In the genomic region with DNA sequence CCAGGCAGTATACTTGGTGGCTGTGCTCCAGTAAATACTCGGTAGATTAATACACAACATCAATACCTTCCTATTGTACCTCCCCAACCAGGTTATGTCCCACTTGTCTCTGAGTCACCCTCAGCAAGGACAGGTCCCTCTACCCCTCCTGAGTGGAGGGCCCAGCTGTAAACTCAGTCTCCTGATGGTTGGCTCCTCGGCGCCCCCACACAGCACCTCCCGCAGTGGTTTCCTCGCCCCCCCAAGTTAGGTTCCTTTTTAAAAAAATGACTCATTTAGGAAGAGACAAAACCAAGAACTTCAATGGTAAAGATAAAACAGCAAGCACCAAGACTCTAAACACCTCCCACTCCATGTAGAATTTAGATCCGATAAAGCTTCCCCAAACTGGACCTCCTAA, we compare ENCODE assay signal across 8 cellular contexts.
DNase-seq lines count a peak whose midpoint lies in the region; ATAC-seq, FAIRE-seq and TF ChIP-seq lines count a peak whose summit lies in the region.

No MANE protein-coding gene starts in this region.

- no peaks in the 10 kb centered on the region; the same call in 2 of the 3 replicates for H3K9me3 ChIP-seq in GM12878 (replicated peaks; ENCODE audit: control insufficient read depth, insufficient read depth, low read length)

- H3K79me2 ChIP-seq in GM12878 (ENCODE audit: control insufficient read depth, insufficient read depth, low read length), result peaks cover 14% of the 10 kb centered on the region

- POLR2A ChIA-PET in GM12878 (lab: Charles Lee), result interaction anchor here (1.0 to 2.8 kb wide), 7 partner anchors 10 to 85 kb away, joined by 3 to 12 read pairs (median 6); a partner anchor contains a TSS

- H2AFZ ChIP-seq in GM12878 (ENCODE audit: control insufficient read depth, low read depth, low read length), result peak overlapping the region; percentile 63; the same call in 1 of the 2 replicates

- 0 out of 4 replicates have a peak, but pooled peaks of 1 of the 2 experiments have one; percentile 9 for TF ChIP-seq EP300 in GM12878 (IDR thresholded peaks at IDR 0.05; ENCODE audit: borderline replicate concordance in 1 of 2, control insufficient read depth in 1 of 2, low read depth in 2 of 2, low read length in 2 of 2)

- no peak for TF ChIP-seq POLR2A in GM12878 (IDR thresholded peaks at IDR 0.05; ENCODE audit: low read depth, low read length)

- H4K20me1 ChIP-seq in GM12878 (ENCODE audit: control insufficient read depth, insufficient read depth), result no peaks in the 10 kb centered on the region

- in situ Hi-C loops in GM12878 (cut with MboI), result no loop called here

- H3K27ac ChIP-seq in GM12878 (ENCODE audit: control insufficient read depth, insufficient read depth), result peak overlapping the region; percentile 82

- H3K4me3 ChIP-seq in GM12878, result peak overlapping the region; percentile 35; the same call in 1 of the 2 replicates

- BruUV-seq in GM12878 (replicated peaks; lab: Mats Ljungman, UMichigan), result no TSS peak

- FAIRE-seq in GM12878 (lab: Jason Lieb, UNC), result no peak

- WGBS in GM12878 (ENCODE audit: insufficient coverage, insufficient replicate concordance, low lambda C conversion rate, missing lambda C conversion rate), result under 1% methylated on average over 6 of the region's 6 CpGs

- H3K36me3 ChIP-seq in GM12878 (ENCODE audit: control insufficient read depth in 2 of 2, insufficient read depth in 2 of 2, low read length in 1 of 2), result no peaks in the 10 kb centered on the region

- no peaks in the 10 kb centered on the region for H3K27me3 ChIP-seq in GM12878 (replicated peaks in 1 of 2; ENCODE audit: control insufficient read depth in 2 of 2, insufficient read depth in 2 of 2, low read length in 1 of 2)

- TF ChIP-seq CTCF in GM12878 (IDR thresholded peaks at IDR 0.05 in 2 of 3, conservative IDR thresholded peaks at IDR 0.05 in 1 of 3; ENCODE audit: control insufficient read depth in 2 of 3, extremely low read depth in 1 of 3, insufficient read depth in 1 of 3, low read depth in 3 of 3, low read length in 3 of 3), result no peak

- RAD21 ChIA-PET in GM12878 (lab: Charles Lee; ENCODE audit: unreplicated experiment), result interaction anchor here (0.5 to 5.1 kb wide), 16 partner anchors 8 to 1016 kb away, joined by 3 to 54 read pairs (median 5); no protein-coding TSS in a partner anchor

- H3K4me1 ChIP-seq in GM12878 (ENCODE audit: control insufficient read depth, insufficient read depth, low read length), result peaks cover 63% of the 10 kb centered on the region

- intact Hi-C loops in GM12878 (cut with micrococcal nuclease; ENCODE audit: unreplicated experiment), result loop anchor here (5.0 kb wide), 1 partner anchor 84 kb away; a partner anchor contains a TSS

- TF ChIP-seq RAD21 in GM12878 (IDR thresholded peaks at IDR 0.05; ENCODE audit: insufficient read depth, low read depth, low read length), result no peak

- peak in 4 of 5 experiments; percentile 30 to 88 (median 48) for DNase-seq in T-helper 2 cell
- no peak for DNase-seq in GM12878 (ENCODE audit: low read depth, low spot score)
- DNase-seq in stimulated activated CD8-positive, alpha-beta memory T cell treated with anti-CD3 and anti-CD28 coated beads, Interleukin-2, amount 100 ng/mL, for 1 hour (ENCODE audit: low read depth in 2 of 2), result peak; percentile 34 to 36
- DNase-seq in AG08396 (ENCODE audit: low spot score), result no peak
- no peak for DNase-seq in NCI-H526 treated with DMSO at 0.1 percent for 48 hours (lab: John Stamatoyannopoulos, UW)

- peak overlapping the region; percentile 30; the same call in 1 of the 2 replicates for H3K9ac ChIP-seq in GM12878 (ENCODE audit: control insufficient read depth, insufficient read depth, low read length)

- SMC1A ChIA-PET in GM12878 (lab: Charles Lee; ENCODE audit: uncharacterized antibody, unreplicated experiment), result interaction anchor here (0.9 to 4.5 kb wide), 15 partner anchors 10 to 179 kb away, joined by 3 to 65 read pairs (median 8); a partner anchor contains a TSS

- H3K4me2 ChIP-seq in GM12878 (ENCODE audit: control insufficient read depth, insufficient read depth), result peak overlapping the region; percentile 85

- CTCF ChIA-PET in GM12878 (lab: Yijun Ruan, JAX), result interaction anchor here (0.8 to 3.2 kb wide), 9 partner anchors 20 to 179 kb away, joined by 3 to 20 read pairs (median 3); no protein-coding TSS in a partner anchor

- peak; percentile 24 for ATAC-seq in GM21529 (IDR thresholded peaks at IDR 0.05; ENCODE audit: unreplicated experiment)
- peak; percentile 59 for ATAC-seq in GM12878
- ATAC-seq in HG02970 (IDR thresholded peaks at IDR 0.05; ENCODE audit: low FRiP score, unreplicated experiment), result no peak
- ATAC-seq in HG03135 (IDR thresholded peaks at IDR 0.05; ENCODE audit: unreplicated experiment), result no peak

TF ChIP-seq in GM12878, 131 proteins besides CTCF, POLR2A, EP300 and RAD21 (continues in another document):
- TF ChIP-seq, protein P1, sequence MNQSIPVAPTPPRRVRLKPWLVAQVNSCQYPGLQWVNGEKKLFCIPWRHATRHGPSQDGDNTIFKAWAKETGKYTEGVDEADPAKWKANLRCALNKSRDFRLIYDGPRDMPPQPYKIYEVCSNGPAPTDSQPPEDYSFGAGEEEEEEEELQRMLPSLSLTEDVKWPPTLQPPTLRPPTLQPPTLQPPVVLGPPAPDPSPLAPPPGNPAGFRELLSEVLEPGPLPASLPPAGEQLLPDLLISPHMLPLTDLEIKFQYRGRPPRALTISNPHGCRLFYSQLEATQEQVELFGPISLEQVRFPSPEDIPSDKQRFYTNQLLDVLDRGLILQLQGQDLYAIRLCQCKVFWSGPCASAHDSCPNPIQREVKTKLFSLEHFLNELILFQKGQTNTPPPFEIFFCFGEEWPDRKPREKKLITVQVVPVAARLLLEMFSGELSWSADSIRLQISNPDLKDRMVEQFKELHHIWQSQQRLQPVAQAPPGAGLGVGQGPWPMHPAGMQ (IDR thresholded peaks at IDR 0.05; ENCODE audit: borderline replicate concordance), result no peak
- TF ChIP-seq, protein P2, sequence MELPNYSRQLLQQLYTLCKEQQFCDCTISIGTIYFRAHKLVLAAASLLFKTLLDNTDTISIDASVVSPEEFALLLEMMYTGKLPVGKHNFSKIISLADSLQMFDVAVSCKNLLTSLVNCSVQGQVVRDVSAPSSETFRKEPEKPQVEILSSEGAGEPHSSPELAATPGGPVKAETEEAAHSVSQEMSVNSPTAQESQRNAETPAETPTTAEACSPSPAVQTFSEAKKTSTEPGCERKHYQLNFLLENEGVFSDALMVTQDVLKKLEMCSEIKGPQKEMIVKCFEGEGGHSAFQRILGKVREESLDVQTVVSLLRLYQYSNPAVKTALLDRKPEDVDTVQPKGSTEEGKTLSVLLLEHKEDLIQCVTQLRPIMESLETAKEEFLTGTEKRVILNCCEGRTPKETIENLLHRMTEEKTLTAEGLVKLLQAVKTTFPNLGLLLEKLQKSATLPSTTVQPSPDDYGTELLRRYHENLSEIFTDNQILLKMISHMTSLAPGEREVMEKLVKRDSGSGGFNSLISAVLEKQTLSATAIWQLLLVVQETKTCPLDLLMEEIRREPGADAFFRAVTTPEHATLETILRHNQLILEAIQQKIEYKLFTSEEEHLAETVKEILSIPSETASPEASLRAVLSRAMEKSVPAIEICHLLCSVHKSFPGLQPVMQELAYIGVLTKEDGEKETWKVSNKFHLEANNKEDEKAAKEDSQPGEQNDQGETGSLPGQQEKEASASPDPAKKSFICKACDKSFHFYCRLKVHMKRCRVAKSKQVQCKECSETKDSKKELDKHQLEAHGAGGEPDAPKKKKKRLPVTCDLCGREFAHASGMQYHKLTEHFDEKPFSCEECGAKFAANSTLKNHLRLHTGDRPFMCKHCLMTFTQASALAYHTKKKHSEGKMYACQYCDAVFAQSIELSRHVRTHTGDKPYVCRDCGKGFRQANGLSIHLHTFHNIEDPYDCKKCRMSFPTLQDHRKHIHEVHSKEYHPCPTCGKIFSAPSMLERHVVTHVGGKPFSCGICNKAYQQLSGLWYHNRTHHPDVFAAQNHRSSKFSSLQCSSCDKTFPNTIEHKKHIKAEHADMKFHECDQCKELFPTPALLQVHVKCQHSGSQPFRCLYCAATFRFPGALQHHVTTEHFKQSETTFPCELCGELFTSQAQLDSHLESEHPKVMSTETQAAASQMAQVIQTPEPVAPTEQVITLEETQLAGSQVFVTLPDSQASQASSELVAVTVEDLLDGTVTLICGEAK (IDR thresholded peaks at IDR 0.05; ENCODE audit: borderline replicate concordance), result no peak
- TF ChIP-seq EZH2 (IDR thresholded peaks at IDR 0.05; ENCODE audit: borderline replicate concordance, control insufficient read depth, low read depth, low read length) (no peak), NR2F1 (conservative IDR thresholded peaks at IDR 0.05) (no peak), ZZZ3 (IDR thresholded peaks at IDR 0.05; ENCODE audit: control insufficient read depth, insufficient read length, low read depth) (no peak), NFIC (IDR thresholded peaks at IDR 0.05; ENCODE audit: low read depth, low read length) (0 out of 2 replicates have a peak, but pooled peaks have one; percentile 42), NR2C1 (IDR thresholded peaks at IDR 0.05) (no peak), IKZF1 (conservative IDR thresholded peaks at IDR 0.05) (peak; percentile 11; the same call in 1 of the 2 replicates), SREBF1 (IDR thresholded peaks at IDR 0.05; ENCODE audit: low read length) (no peak), MYC (IDR thresholded peaks at IDR 0.05; ENCODE audit: insufficient read depth, insufficient read length, insufficient replicate concordance, low read length, severe bottlenecking) (no peak), SP1 (IDR thresholded peaks at IDR 0.05; ENCODE audit: low read depth, low read length) (no peak), BHLHE40 (IDR thresholded peaks at IDR 0.05; ENCODE audit: borderline replicate concordance in 1 of 2, low read depth in 2 of 2, low read length in 1 of 2) (no peak), SMC3 (IDR thresholded peaks at IDR 0.05; ENCODE audit: borderline replicate concordance, low read length) (no peak)
- TF ChIP-seq, protein P3, sequence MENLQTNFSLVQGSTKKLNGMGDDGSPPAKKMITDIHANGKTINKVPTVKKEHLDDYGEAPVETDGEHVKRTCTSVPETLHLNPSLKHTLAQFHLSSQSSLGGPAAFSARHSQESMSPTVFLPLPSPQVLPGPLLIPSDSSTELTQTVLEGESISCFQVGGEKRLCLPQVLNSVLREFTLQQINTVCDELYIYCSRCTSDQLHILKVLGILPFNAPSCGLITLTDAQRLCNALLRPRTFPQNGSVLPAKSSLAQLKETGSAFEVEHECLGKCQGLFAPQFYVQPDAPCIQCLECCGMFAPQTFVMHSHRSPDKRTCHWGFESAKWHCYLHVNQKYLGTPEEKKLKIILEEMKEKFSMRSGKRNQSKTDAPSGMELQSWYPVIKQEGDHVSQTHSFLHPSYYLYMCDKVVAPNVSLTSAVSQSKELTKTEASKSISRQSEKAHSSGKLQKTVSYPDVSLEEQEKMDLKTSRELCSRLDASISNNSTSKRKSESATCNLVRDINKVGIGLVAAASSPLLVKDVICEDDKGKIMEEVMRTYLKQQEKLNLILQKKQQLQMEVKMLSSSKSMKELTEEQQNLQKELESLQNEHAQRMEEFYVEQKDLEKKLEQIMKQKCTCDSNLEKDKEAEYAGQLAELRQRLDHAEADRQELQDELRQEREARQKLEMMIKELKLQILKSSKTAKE (IDR thresholded peaks at IDR 0.05; ENCODE audit: low read depth, poor library complexity, severe bottlenecking), result no peak

Comparison
In these comparisons a context has a peak if more than half of its experiments do, and no peak if none do; other contexts are left out.
1. ATAC-seq: peak in GM21529 (single experiment) and GM12878 (single experiment); none in HG02970 (single experiment) and HG03135 (single experiment).
2. DNase-seq: peak in T-helper 2 cell (4 of 5) and stimulated activated CD8-positive, alpha-beta memory T cell treated with anti-CD3 and anti-CD28 coated beads, Interleukin-2, amount 100 ng/mL, for 1 hour (2 of 2); none in GM12878 (single experiment), AG08396 (single experiment) and NCI-H526 treated with DMSO at 0.1 percent for 48 hours (single experiment).